ENCODE assay signal across 8 cellular contexts in the genomic region with DNA sequence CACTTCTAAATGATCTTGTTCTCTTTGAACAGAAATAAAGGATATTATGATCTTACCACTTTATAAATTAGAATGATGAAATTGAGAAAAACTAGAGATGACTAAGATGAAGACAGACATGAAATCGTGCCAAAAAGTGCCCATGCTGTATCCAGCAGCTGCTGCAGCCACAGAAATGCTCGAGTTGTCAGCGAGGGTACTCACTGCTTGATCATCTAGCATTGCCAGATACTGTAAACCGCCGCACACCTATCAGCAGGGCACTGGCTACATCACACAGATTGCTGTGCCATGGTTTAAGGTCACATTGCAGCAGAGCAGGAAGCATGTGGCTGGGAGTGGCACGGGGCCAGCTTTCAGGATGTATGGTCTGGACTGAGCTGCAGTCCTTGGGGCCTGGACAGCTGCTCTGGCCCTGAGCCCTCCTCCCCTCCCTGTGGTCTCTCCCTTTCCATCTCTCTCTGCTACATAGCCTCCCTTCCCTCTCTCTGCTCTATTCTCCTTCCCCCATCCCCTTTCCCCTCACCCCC. TPM values are rescaled to one million over a fixed set of nuclear protein-coding genes. Genes with fewer than 3 reads are reported as not detected.
DNase-seq lines count a peak whose midpoint lies in the region; FAIRE-seq and TF ChIP-seq lines count a peak whose summit lies in the region.

No MANE protein-coding gene starts in this region.

- WGBS in esophagus muscularis mucosa, result 34% methylated on average over 6 of the region's 6 CpGs

- H3K4me3 ChIP-seq in astrocyte of the spinal cord (ENCODE audit: low read depth, low read length), result no peak overlapping the region
- H3K4me3 ChIP-seq in esophagus muscularis mucosa, result no peak overlapping the region

- TF ChIP-seq CTCF in astrocyte of the spinal cord (IDR thresholded peaks at IDR 0.05; ENCODE audit: low read depth, low read length) (no peak), esophagus muscularis mucosa (IDR thresholded peaks at IDR 0.05) (no peak)

- TF ChIP-seq POLR2A in GM12891 (IDR thresholded peaks at IDR 0.05; ENCODE audit: low read depth, low read length), result no peak
- TF ChIP-seq POLR2A in esophagus muscularis mucosa (IDR thresholded peaks at IDR 0.05; ENCODE audit: low read depth), result no peak

- H3K27me3 ChIP-seq in esophagus muscularis mucosa, result peaks cover 0 to 14% (median 0%) of the 10 kb centered on the region in 4 donors

- no peaks in the 10 kb centered on the region for H3K9me3 ChIP-seq in esophagus muscularis mucosa

- TF ChIP-seq EP300 in esophagus muscularis mucosa (IDR thresholded peaks at IDR 0.05), result no peak

- FAIRE-seq in GM12891 (lab: Jason Lieb, UNC), result no peak

- H3K27ac ChIP-seq in esophagus muscularis mucosa (replicated peaks in 1 of 4), result no peak overlapping the region

- in situ Hi-C loops in astrocyte of the spinal cord (cut with HindIII; ENCODE audit: low sequenced_read_pairs), result no loop called here

- peaks cover 8 to 21% (median 14%) of the 10 kb centered on the region in 4 donors for H3K4me1 ChIP-seq in esophagus muscularis mucosa

- intact Hi-C loops in esophagus muscularis mucosa (cut with DNase I), result no loop called here

- DNase-seq in COLO668 (lab: John Stamatoyannopoulos, UW; ENCODE audit: unreplicated experiment) (peak; percentile 7), M059J (ENCODE audit: low read depth) (peak; percentile 50), astrocyte of the spinal cord (ENCODE audit: low read depth, low spot score) (peak; percentile 83), lung microvascular endothelial cell (ENCODE audit: low read depth in 2 of 2) (peak; percentile 61 to 98), GM12891 (ENCODE audit: insufficient read length, low spot score) (no peak), esophagus muscularis mucosa (ENCODE audit: extremely low spot score) (no peak), medulla oblongata (ENCODE audit: extremely low spot score) (no peak)
- DNase-seq in stimulated activated CD4-positive, alpha-beta T cell treated with anti-CD3 and anti-CD28 coated beads, Interleukin-4, amount 100 ng/mL, for 4 hours, result no peak

- no peaks in the 10 kb centered on the region for H3K36me3 ChIP-seq in esophagus muscularis mucosa

TF ChIP-seq in GM12891, 5 proteins besides CTCF, POLR2A, EP300 and RAD21:
- TF ChIP-seq TAF1 (IDR thresholded peaks at IDR 0.05; ENCODE audit: low read depth, low read length) (no peak), PAX5 (IDR thresholded peaks at IDR 0.05; ENCODE audit: insufficient read depth, low read length, severe bottlenecking) (no peak), POLR2AphosphoS5 (IDR thresholded peaks at IDR 0.05; ENCODE audit: low read depth, low read length) (no peak)

RNA-seq across cellular contexts. Expression of a gene that starts 51.0 kb away (rescaled TPM):
- 7.7 and 9.8 TPM in 2 replicates for total RNA-seq in M059J (2014; rRNA removed; shearing (Covaris generic))
- 14.8 and 19.8 TPM in 2 replicates for total RNA-seq in lung microvascular endothelial cell
- 0.74 TPM for polyA plus RNA-seq in GM12891 (2012; ENCODE audit: low read depth, missing spikeins)
- 10 to 100 TPM in 3 of 4 donors, 1 to 10 TPM in 1; 4.2 to 55.4 (median 20.6) TPM for total RNA-seq in esophagus muscularis mucosa

RNA-seq across cellular contexts. Expression of a gene that starts 60.0 kb away (rescaled TPM):
- total RNA-seq in M059J (2014; rRNA removed; shearing (Covaris generic)), result 0.27 and 1.5 TPM in 2 replicates
- total RNA-seq in lung microvascular endothelial cell (2.6 and 3.0 TPM in 2 replicates), esophagus muscularis mucosa (10 to 100 TPM in 1 of 4 donors, 1 to 10 TPM in 3; 1.7 to 16.7 (median 5.7) TPM)
- polyA plus RNA-seq in GM12891 (2012; ENCODE audit: low read depth, missing spikeins), result not detected

Comparison
In these comparisons a context has a peak if more than half of its experiments do, and no peak if none do; other contexts are left out.
1. DNase-seq: peak in COLO668 (single experiment), M059J (single experiment), astrocyte of the spinal cord (single experiment) and lung microvascular endothelial cell (2 of 2); none in GM12891 (single experiment), stimulated activated CD4-positive, alpha-beta T cell treated with anti-CD3 and anti-CD28 coated beads, Interleukin-4, amount 100 ng/mL, for 4 hours (0 of 2), esophagus muscularis mucosa (single experiment) and medulla oblongata (single experiment).